Comparison of ENCODE assay signal across 14 cellular contexts in genomic region chr16:85213926-85214294, GRCh38.
"Had no signal": no experiment of that assay in that cellular context is flagged by ENCODE, and none has a peak within 500 bp of the region (broad histone marks: within the 10 kb centered on the region; RNA-seq: fewer than 3 reads in every experiment).

No MANE protein-coding gene starts in this region.

- H3K9me3 Mint-ChIP-seq: activated CD4-positive, alpha-beta T cell treated with anti-CD3 and anti-CD28 coated beads, Interleukin-2, amount 10 ng/mL, durations not matched to agents 7 days and 5 days; activated T-helper 17 cell treated with anti-CD3 and anti-CD28 coated beads, Interleukin-2, amount 50 U/mL, for 72 hours; stimulated activated naive CD8-positive, alpha-beta T cell treated with anti-CD3 and anti-CD28 coated beads, Interleukin-15, Interleukin-2, amounts not matched to agents 100 ng/mL and 50 ng/mL, for 24 hours had no signal

- H3K4me3 ChIP-seq: breast epithelium, esophagus squamous epithelium, prostate gland had no signal

- H3K4me1 ChIP-seq: breast epithelium, prostate gland had no signal

- H3K36me3 ChIP-seq: breast epithelium, esophagus squamous epithelium, prostate gland had no signal

- H3K27ac ChIP-seq: breast epithelium, esophagus squamous epithelium, prostate gland had no signal

- DNase-seq: activated B cell treated with CpG ODN at 0.5 μM for 24 hours; activated CD4-positive, alpha-beta T cell treated with anti-CD3 and anti-CD28 coated beads, Interleukin-2, amount 10 ng/mL, durations not matched to agents 7 days and 5 days; activated naive CD4-positive, alpha-beta T cell treated with anti-CD3 and anti-CD28 coated beads, Interleukin-2, amount 50 U/mL, for 16 hours; activated T-cell treated with anti-CD3 and anti-CD28 coated beads for 4 hours; esophagus squamous epithelium; foreskin fibroblast; midbrain; stimulated activated CD4-positive, alpha-beta T cell treated with anti-CD3 and anti-CD28 coated beads, Interleukin-15, amount 100 ng/mL, for 24 hours; stimulated activated CD4-positive, alpha-beta T cell treated with anti-CD3 and anti-CD28 coated beads, Interleukin-4, amount 100 ng/mL, for 24 hours; T-helper 1 cell had no signal

- H3K27me3 ChIP-seq: breast epithelium had no signal

- H3K4me1 Mint-ChIP-seq: activated B cell treated with CpG ODN at 0.5 μM for 24 hours; activated CD4-positive, alpha-beta T cell treated with anti-CD3 and anti-CD28 coated beads, Interleukin-2, amount 10 ng/mL, durations not matched to agents 7 days and 5 days; activated T-helper 17 cell treated with anti-CD3 and anti-CD28 coated beads, Interleukin-2, amount 50 U/mL, for 72 hours had no signal

- H3K4me3 Mint-ChIP-seq: activated B cell treated with CpG ODN at 0.5 μM for 24 hours; activated CD4-positive, alpha-beta T cell treated with anti-CD3 and anti-CD28 coated beads, Interleukin-2, amount 10 ng/mL, durations not matched to agents 7 days and 5 days; activated T-helper 17 cell treated with anti-CD3 and anti-CD28 coated beads, Interleukin-2, amount 50 U/mL, for 72 hours; stimulated activated naive CD8-positive, alpha-beta T cell treated with anti-CD3 and anti-CD28 coated beads, Interleukin-15, Interleukin-2, amounts not matched to agents 100 ng/mL and 50 ng/mL, for 24 hours had no signal

- H3K27me3 Mint-ChIP-seq: activated CD4-positive, alpha-beta T cell treated with anti-CD3 and anti-CD28 coated beads, Interleukin-2, amount 10 ng/mL, durations not matched to agents 7 days and 5 days; stimulated activated naive CD8-positive, alpha-beta T cell treated with anti-CD3 and anti-CD28 coated beads, Interleukin-15, Interleukin-2, amounts not matched to agents 100 ng/mL and 50 ng/mL, for 24 hours had no signal

- H3K27ac Mint-ChIP-seq: activated B cell treated with CpG ODN at 0.5 μM for 24 hours; activated CD4-positive, alpha-beta T cell treated with anti-CD3 and anti-CD28 coated beads, Interleukin-2, amount 10 ng/mL, durations not matched to agents 7 days and 5 days; activated T-helper 17 cell treated with anti-CD3 and anti-CD28 coated beads, Interleukin-2, amount 50 U/mL, for 72 hours; stimulated activated naive CD8-positive, alpha-beta T cell treated with anti-CD3 and anti-CD28 coated beads, Interleukin-15, Interleukin-2, amounts not matched to agents 100 ng/mL and 50 ng/mL, for 24 hours had no signal

- H3K9me3 ChIP-seq: breast epithelium, esophagus squamous epithelium, prostate gland had no signal

- ATAC-seq: activated T-helper 17 cell treated with anti-CD3 and anti-CD28 coated beads, Interleukin-2, amount 50 U/mL, for 72 hours had no signal
